Comparison of ENCODE assay signal across 18 cellular contexts in the genomic region with DNA sequence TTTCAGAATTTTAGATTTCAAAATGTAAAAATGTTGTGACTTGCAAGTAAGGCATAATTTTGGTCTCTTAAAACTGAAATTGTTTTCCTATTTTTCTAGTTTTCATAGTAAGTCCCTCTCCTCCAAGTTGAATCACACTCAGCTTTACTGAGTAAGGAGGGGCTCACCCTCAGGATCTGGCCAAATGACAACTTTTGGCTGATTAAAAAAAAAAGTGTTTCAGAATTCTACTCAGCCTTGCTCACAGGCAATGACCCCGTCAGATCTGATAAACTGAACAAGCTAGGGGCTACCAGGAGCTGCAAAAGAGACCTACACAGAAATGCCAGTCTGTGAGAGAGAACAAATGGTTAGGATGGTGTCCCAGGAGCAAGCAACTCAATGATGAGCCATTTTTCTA.
A peak's percentile ranks its signal among the peaks of the same experiment; 100 is the strongest.
DNase-seq lines count a peak whose midpoint lies in the region; ATAC-seq and TF ChIP-seq lines count a peak whose summit lies in the region.
"Had no signal": no experiment of that assay in that cellular context is flagged by ENCODE, and none has a peak within 500 bp of the region (broad histone marks: within the 10 kb centered on the region; RNA-seq: fewer than 3 reads in every experiment).

No MANE protein-coding gene starts in this region.

- intact Hi-C loops in breast epithelium (cut with DNase I; ENCODE audit: low total_unique reads), result no loop called here
- intact Hi-C loops in MCF 10A (cut with micrococcal nuclease), result no loop called here
- intact Hi-C loops in mammary epithelial cell (cut with micrococcal nuclease), result no loop called here
- intact Hi-C loops in vagina (cut with DNase I), result no loop called here
- intact Hi-C loops in aorta (cut with DNase I), result loop anchor here in 1 of 2 donors (5.0 kb wide), 2 partner anchors 33 to 63 kb away; no protein-coding TSS in a partner anchor

- H3K27me3 ChIP-seq in breast epithelium (no peaks in the 10 kb centered on the region), mammary epithelial cell (ENCODE audit: insufficient read depth, low read length) (no peaks in the 10 kb centered on the region), vagina (no peaks in the 10 kb centered on the region), aorta (ENCODE audit: control insufficient read depth in 1 of 2, insufficient read depth in 2 of 2, low read length in 1 of 2) (no peaks in the 10 kb centered on the region)
- H3K27me3 ChIP-seq: gastrocnemius medialis, ovary, thyroid gland had no signal

- H3K36me3 ChIP-seq in breast epithelium, result no peaks in the 10 kb centered on the region
- H3K36me3 ChIP-seq in mammary epithelial cell (ENCODE audit: insufficient read depth, low read length), result no peaks in the 10 kb centered on the region
- H3K36me3 ChIP-seq in vagina, result no peaks in the 10 kb centered on the region
- H3K36me3 ChIP-seq in aorta (ENCODE audit: control insufficient read depth in 1 of 2, insufficient read depth in 2 of 2, low read length in 1 of 2), result no peaks in the 10 kb centered on the region
- H3K36me3 ChIP-seq: gastrocnemius medialis, ovary, spleen, thyroid gland had no signal

- dilution Hi-C loops in mammary epithelial cell (cut with HindIII; ENCODE audit: low sequenced_read_pairs), result no loop called here

- H3K4me3 Mint-ChIP-seq in MCF 10A (ENCODE audit: unreplicated experiment), result no peak overlapping the region
- H3K4me3 Mint-ChIP-seq: activated T-cell treated with anti-CD3 and anti-CD28 coated beads, Interleukin-2, amount 50 U/mL, for 24 hours had no signal

- CTCF ChIA-PET in MCF 10A (lab: Yijun Ruan, JAX), result interaction anchor here (0.6 to 1.0 kb wide), 4 partner anchors 10 to 355 kb away, joined by 3 to 5 read pairs (median 4); no protein-coding TSS in a partner anchor
- CTCF ChIA-PET in mammary epithelial cell (lab: Charles Lee; ENCODE audit: low non-redundant PET), result interaction anchor here (0.7 kb wide), 1 partner anchor 162 kb away, joined by 3 read pairs; no protein-coding TSS in a partner anchor

- no peak overlapping the region for H3K9ac ChIP-seq in mammary epithelial cell (ENCODE audit: insufficient read depth, low read length)

- H3K4me1 ChIP-seq in breast epithelium, result peaks cover 0 to 8% of the 10 kb centered on the region in 2 donors
- peaks cover 26% of the 10 kb centered on the region for H3K4me1 ChIP-seq in mammary epithelial cell (ENCODE audit: insufficient read depth, low read length)
- H3K4me1 ChIP-seq in vagina, result peaks cover 84% of the 10 kb centered on the region
- H3K4me1 ChIP-seq in aorta (ENCODE audit: control insufficient read depth in 1 of 2, insufficient read depth in 2 of 2, low read length in 2 of 2), result peaks cover 4 to 10% of the 10 kb centered on the region in 2 donors

- H3K9me3 ChIP-seq in breast epithelium (no peaks in the 10 kb centered on the region), mammary epithelial cell (replicated peaks; ENCODE audit: insufficient read depth, low read length) (no peaks in the 10 kb centered on the region), vagina (no peaks in the 10 kb centered on the region), aorta (ENCODE audit: control insufficient read depth, low read length) (no peaks in the 10 kb centered on the region)
- H3K9me3 ChIP-seq: gastrocnemius medialis, ovary, spleen, thyroid gland had no signal

- no peaks in the 10 kb centered on the region for H3K79me2 ChIP-seq in mammary epithelial cell (ENCODE audit: insufficient read depth, low read length)

- H2AFZ ChIP-seq in mammary epithelial cell (ENCODE audit: low read depth, low read length), result peak overlapping the region; percentile 28

- H3K27me3 Mint-ChIP-seq in MCF 10A (ENCODE audit: insufficient read depth, unreplicated experiment), result no peaks in the 10 kb centered on the region

- H3K4me2 ChIP-seq in mammary epithelial cell (ENCODE audit: insufficient read depth, low read depth, low read length), result no peak overlapping the region

- 75% methylated on average over 1 of the region's 1 CpG for WGBS in mammary epithelial cell (ENCODE audit: low coverage, missing lambda C conversion rate)
- 0 to 11% methylated on average over 1 of the region's 1 CpG for WGBS in aorta, 2 donors

- H4K20me1 ChIP-seq in mammary epithelial cell (ENCODE audit: insufficient read depth, low read length), result no peaks in the 10 kb centered on the region

- POLR2A ChIA-PET in MCF 10A (lab: Yijun Ruan, JAX), result interaction anchor here (0.6 to 2.3 kb wide), 4 partner anchors 11 to 116 kb away, joined by 3 to 10 read pairs (median 6); no protein-coding TSS in a partner anchor

- no peak overlapping the region for H3K27ac Mint-ChIP-seq in MCF 10A (ENCODE audit: low read depth, unreplicated experiment)
- H3K27ac Mint-ChIP-seq: activated naive CD4-positive, alpha-beta T cell treated with anti-CD3 and anti-CD28 coated beads, Interleukin-2, amount 50 U/mL, for 72 hours; activated T-cell treated with anti-CD3 and anti-CD28 coated beads, Interleukin-2, amount 50 U/mL, for 24 hours had no signal

- no peak for TF ChIP-seq POLR2A in breast epithelium (IDR thresholded peaks at IDR 0.05)
- TF ChIP-seq POLR2A in vagina (IDR thresholded peaks at IDR 0.05), result no peak

- no peak overlapping the region for H3K4me3 ChIP-seq in breast epithelium
- no peak overlapping the region for H3K4me3 ChIP-seq in mammary epithelial cell (replicated peaks in 1 of 3; ENCODE audit: insufficient read depth in 1 of 3, low read depth in 2 of 3, low read length in 3 of 3)
- no peak overlapping the region for H3K4me3 ChIP-seq in vagina
- H3K4me3 ChIP-seq in aorta (ENCODE audit: low read length in 2 of 2), result no peak overlapping the region
- H3K4me3 ChIP-seq: gastrocnemius medialis, ovary, spleen, thyroid gland had no signal

- H3K36me3 Mint-ChIP-seq in MCF 10A (ENCODE audit: insufficient read depth, unreplicated experiment), result no peaks in the 10 kb centered on the region
- H3K36me3 Mint-ChIP-seq: activated naive CD4-positive, alpha-beta T cell treated with anti-CD3 and anti-CD28 coated beads, Interleukin-2, amount 50 U/mL, for 72 hours had no signal

- no peak for TF ChIP-seq CTCF in breast epithelium (IDR thresholded peaks at IDR 0.05)
- no peak for TF ChIP-seq CTCF in MCF 10A (IDR thresholded peaks at IDR 0.05; ENCODE audit: unreplicated experiment)
- no peak for TF ChIP-seq CTCF in mammary epithelial cell (conservative IDR thresholded peaks at IDR 0.05 in 1 of 2, IDR thresholded peaks at IDR 0.05 in 1 of 2; ENCODE audit: extremely low read depth in 1 of 2, insufficient read depth in 1 of 2, low read depth in 1 of 2, low read length in 2 of 2)
- TF ChIP-seq CTCF in vagina (IDR thresholded peaks at IDR 0.05), result no peak

- no peak for DNase-seq in breast epithelium (ENCODE audit: low spot score in 2 of 2)
- no peak for DNase-seq in MCF 10A (ENCODE audit: unreplicated experiment)
- no peak for DNase-seq in mammary epithelial cell
- peak; percentile 60 for DNase-seq in iris pigment epithelial cell (ENCODE audit: low read depth)
- no peak for DNase-seq in vagina (ENCODE audit: extremely low spot score in 2 of 2)
- no peak for DNase-seq in aorta
- no peak for DNase-seq in NCI-H1092 treated with DMSO at 0.1 percent for 48 hours (lab: John Stamatoyannopoulos, UW)
- DNase-seq in nucleus accumbens (lab: John Stamatoyannopoulos, UW), result no peak
- DNase-seq: activated CD4-positive, alpha-beta T cell treated with anti-CD3 and anti-CD28 coated beads, Interleukin-2, amount 50 U/mL, for 4 hours; activated T-cell treated with anti-CD3 and anti-CD28 coated beads, Interleukin-2, amount 50 U/mL, for 24 hours; gastrocnemius medialis; NCI-H146; NCI-H2227 treated with DMSO at 0.1 percent for 48 hours; ovary; spleen; thyroid gland had no signal

- in situ Hi-C loops in mammary epithelial cell (cut with MboI; ENCODE audit: low sequenced_read_pairs in 2 of 2), result no loop called here

- H3K9me3 Mint-ChIP-seq in MCF 10A (ENCODE audit: unreplicated experiment), result no peaks in the 10 kb centered on the region
- H3K9me3 Mint-ChIP-seq: activated naive CD4-positive, alpha-beta T cell treated with anti-CD3 and anti-CD28 coated beads, Interleukin-2, amount 50 U/mL, for 72 hours; activated T-cell treated with anti-CD3 and anti-CD28 coated beads, Interleukin-2, amount 50 U/mL, for 24 hours had no signal

- peaks cover 26% of the 10 kb centered on the region for H3K4me1 Mint-ChIP-seq in MCF 10A (ENCODE audit: insufficient read depth, unreplicated experiment)

- ATAC-seq in aorta (ENCODE audit: low FRiP score), result no peak
- ATAC-seq: activated naive CD4-positive, alpha-beta T cell treated with anti-CD3 and anti-CD28 coated beads, Interleukin-2, amount 50 U/mL, for 72 hours; gastrocnemius medialis had no signal

- peak overlapping the region; percentile 54 to 76 for H3K27ac ChIP-seq in breast epithelium
- no peak overlapping the region for H3K27ac ChIP-seq in mammary epithelial cell (ENCODE audit: insufficient read depth, low read depth, low read length)
- H3K27ac ChIP-seq in vagina, result peak overlapping the region; percentile 41
- no peak overlapping the region for H3K27ac ChIP-seq in aorta (ENCODE audit: low read depth in 1 of 2, low read length in 2 of 2)
- H3K27ac ChIP-seq: 22Rv1, thyroid gland had no signal

- no TSS peak for BruUV-seq in MCF 10A (replicated peaks; lab: Mats Ljungman, UMichigan)
- no TSS peak for BruUV-seq in mammary epithelial cell (replicated peaks; lab: Mats Ljungman, UMichigan)

Comparison
In these comparisons a context has a peak if more than half of its experiments do, and no peak if none do; other contexts are left out.
1. H3K27ac ChIP-seq: peak in breast epithelium (2 of 2) and vagina (single experiment); none in mammary epithelial cell (single experiment) and aorta (0 of 2).